15 cellular contexts compared by ENCODE assay signal in genomic region chr22:44146088-44146861, GRCh38. TPM values are rescaled to one million over a fixed set of nuclear protein-coding genes. Genes with fewer than 3 reads are reported as not detected.
A peak's percentile ranks its signal among the peaks of the same experiment; 100 is the strongest.
DNase-seq lines count a peak whose midpoint lies in the region; ATAC-seq, FAIRE-seq and TF ChIP-seq lines count a peak whose summit lies in the region.
"Had no signal": no experiment of that assay in that cellular context is flagged by ENCODE, and none has a peak within 500 bp of the region (broad histone marks: within the 10 kb centered on the region; RNA-seq: fewer than 3 reads in every experiment).

No MANE protein-coding gene starts in this region.

- H3K4me3 ChIP-seq in HUES6 (ENCODE audit: low read depth, low read length): peak overlapping the region; percentile 17; the same call in 1 of the 2 replicates
- H3K4me3 ChIP-seq: left lung had no signal

- H3K27ac Mint-ChIP-seq in glutamatergic neuron (ENCODE audit: unreplicated experiment) (peak overlapping the region; percentile 83), neural crest cell (ENCODE audit: unreplicated experiment) (peak overlapping the region; percentile 83)
- H3K27ac Mint-ChIP-seq: activated CD4-positive, alpha-beta T cell treated with anti-CD3 and anti-CD28 coated beads, Interleukin-2, amount 10 ng/mL, durations not matched to agents 7 days and 5 days had no signal

- TF ChIP-seq CTCF in glutamatergic neuron (IDR thresholded peaks at IDR 0.05; ENCODE audit: partially characterized antibody, unreplicated experiment): no peak
- TF ChIP-seq CTCF in neural crest cell (conservative IDR thresholded peaks at IDR 0.05): no peak

- in situ Hi-C loops in KBM-7 (cut with MboI; ENCODE audit: low pct_unique_long_range_greater_than_20kb, low sequenced_read_pairs): no loop called here

- H3K4me3 Mint-ChIP-seq in glutamatergic neuron (ENCODE audit: unreplicated experiment) (peak overlapping the region; percentile 19), neural crest cell (no peak overlapping the region)
- H3K4me3 Mint-ChIP-seq: activated CD4-positive, alpha-beta T cell treated with anti-CD3 and anti-CD28 coated beads, Interleukin-2, amount 10 ng/mL, durations not matched to agents 7 days and 5 days had no signal

- H3K9me3 ChIP-seq in HUES6 (ENCODE audit: control insufficient read depth, insufficient read depth, low read depth, low read length): no peaks in the 10 kb centered on the region; the same call in 1 of the 2 replicates
- H3K9me3 ChIP-seq: left lung had no signal

- no peak for ATAC-seq in GM21786 (IDR thresholded peaks at IDR 0.05; ENCODE audit: unreplicated experiment)
- no peak for ATAC-seq in HG03432 (IDR thresholded peaks at IDR 0.05; ENCODE audit: unreplicated experiment)
- no peak for ATAC-seq in GM19035 (IDR thresholded peaks at IDR 0.05; ENCODE audit: unreplicated experiment)
- ATAC-seq: left lung had no signal

- peaks cover 10% of the 10 kb centered on the region for H3K9me3 Mint-ChIP-seq in glutamatergic neuron (ENCODE audit: unreplicated experiment)
- H3K9me3 Mint-ChIP-seq in neural crest cell: no peaks in the 10 kb centered on the region
- H3K9me3 Mint-ChIP-seq: activated CD4-positive, alpha-beta T cell treated with anti-CD3 and anti-CD28 coated beads, Interleukin-2, amount 10 ng/mL, durations not matched to agents 7 days and 5 days had no signal

- H3K4me1 Mint-ChIP-seq in glutamatergic neuron (ENCODE audit: low read depth, unreplicated experiment): peaks cover 27% of the 10 kb centered on the region
- peaks cover 34% of the 10 kb centered on the region for H3K4me1 Mint-ChIP-seq in neural crest cell
- H3K4me1 Mint-ChIP-seq: activated CD4-positive, alpha-beta T cell treated with anti-CD3 and anti-CD28 coated beads, Interleukin-2, amount 10 ng/mL, durations not matched to agents 7 days and 5 days had no signal

- H3K9ac ChIP-seq in HUES6 (ENCODE audit: low read length): peak overlapping the region; percentile 68

- peaks cover 54% of the 10 kb centered on the region for H3K4me1 ChIP-seq in HUES6 (ENCODE audit: control insufficient read depth, insufficient read depth, low read length)
- H3K4me1 ChIP-seq: left lung had no signal

- peak overlapping the region; percentile 82; the same call in 1 of the 2 replicates for H3K27ac ChIP-seq in HUES6 (ENCODE audit: low read depth, low read length)
- H3K27ac ChIP-seq: left lung had no signal

- no peak for DNase-seq in GM12891 (ENCODE audit: insufficient read length, low spot score)
- no peak for DNase-seq in glutamatergic neuron
- DNase-seq in neural crest cell (ENCODE audit: low read depth, low spot score): no peak
- no peak for DNase-seq in KBM-7
- DNase-seq: activated CD4-positive, alpha-beta T cell treated with anti-CD3 and anti-CD28 coated beads, Interleukin-2, amount 10 ng/mL, durations not matched to agents 7 days and 5 days; activated gamma-delta T cell; COR-L47; left lung; stimulated activated CD4-positive, alpha-beta T cell treated with anti-CD3 and anti-CD28 coated beads, Interleukin-2, amount 100 ng/mL, for 24 hours had no signal

- no peaks in the 10 kb centered on the region for H3K27me3 ChIP-seq in HUES6 (ENCODE audit: control insufficient read depth, insufficient read depth, low read length)
- H3K27me3 ChIP-seq: left lung had no signal

- H3K27me3 Mint-ChIP-seq in glutamatergic neuron (ENCODE audit: unreplicated experiment) (peaks cover 6% of the 10 kb centered on the region), neural crest cell (ENCODE audit: low read depth) (peaks cover 25% of the 10 kb centered on the region)
- H3K27me3 Mint-ChIP-seq: activated CD4-positive, alpha-beta T cell treated with anti-CD3 and anti-CD28 coated beads, Interleukin-2, amount 10 ng/mL, durations not matched to agents 7 days and 5 days had no signal

- H3K36me3 Mint-ChIP-seq in glutamatergic neuron (ENCODE audit: unreplicated experiment): no peaks in the 10 kb centered on the region
- H3K36me3 Mint-ChIP-seq in neural crest cell (ENCODE audit: low read depth): peaks cover 2% of the 10 kb centered on the region

- peak; percentile 84 for FAIRE-seq in GM12891 (lab: Jason Lieb, UNC)
- FAIRE-seq: colon had no signal

- H3K36me3 ChIP-seq in HUES6 (ENCODE audit: control insufficient read depth, insufficient read depth, low read length): no peaks in the 10 kb centered on the region

- TF ChIP-seq POLR2A in GM12891 (IDR thresholded peaks at IDR 0.05; ENCODE audit: low read depth, low read length): no peak

TF ChIP-seq in GM12891, 5 proteins besides CTCF, POLR2A, EP300 and RAD21:
- TF ChIP-seq POLR2AphosphoS5 (IDR thresholded peaks at IDR 0.05; ENCODE audit: low read depth, low read length) (peak; percentile 33; the same call in 1 of the 2 replicates), PAX5 (IDR thresholded peaks at IDR 0.05; ENCODE audit: insufficient read depth, low read length, severe bottlenecking) (no peak)

RNA-seq across cellular contexts. Expression of gene PARVG, which starts 34.5 kb away (rescaled TPM):
- 80.4 TPM for polyA plus RNA-seq in GM12891 (2012; ENCODE audit: low read depth, missing spikeins)
- total RNA-seq in glutamatergic neuron (ENCODE audit: unreplicated experiment) (not detected), neural crest cell (0.14 and 0.23 TPM in 2 replicates)
- total RNA-seq: osteocyte had no signal
